ENCODE assay signal across 8 cellular contexts in the genomic region with DNA sequence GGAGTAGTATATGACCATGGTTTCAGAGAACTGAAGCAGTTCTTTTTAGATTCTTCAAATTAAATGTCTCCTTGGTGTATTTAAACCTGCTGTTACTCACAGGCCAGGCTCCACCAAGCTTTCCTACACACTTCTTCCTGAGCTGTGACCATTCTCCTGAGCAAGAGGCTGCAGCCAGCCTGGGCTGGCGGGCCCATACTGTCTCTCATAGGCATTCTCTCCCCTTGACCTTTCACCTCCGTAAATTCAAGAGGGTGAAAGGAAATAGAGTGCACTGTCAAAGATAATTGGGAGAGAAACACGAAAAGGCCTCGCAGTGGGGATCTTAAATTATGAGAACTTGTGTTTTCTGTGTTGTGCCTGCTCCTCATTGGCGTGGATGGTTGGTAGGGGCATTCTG. TPM values are rescaled to one million over a fixed set of nuclear protein-coding genes. Genes with fewer than 3 reads are reported as not detected.
DNase-seq lines count a peak whose midpoint lies in the region; ATAC-seq, FAIRE-seq and TF ChIP-seq lines count a peak whose summit lies in the region.

No MANE protein-coding gene starts in this region.

- H3K36me3 ChIP-seq in ascending aorta (peaks cover 5% of the 10 kb centered on the region in 2 donors), kidney (ENCODE audit: control insufficient read depth in 1 of 2, insufficient read depth in 2 of 2, low read length in 2 of 2) (peaks cover 3 to 4% of the 10 kb centered on the region in 2 donors), subcutaneous abdominal adipose tissue (ENCODE audit: control insufficient read depth in 5 of 5, insufficient read depth in 5 of 5, low read length in 5 of 5) (peaks cover 0 to 6% (median 5%) of the 10 kb centered on the region in 5 donors)

- H3K9me3 ChIP-seq in ascending aorta (no peaks in the 10 kb centered on the region), kidney (ENCODE audit: control insufficient read depth in 1 of 2, low read length in 2 of 2) (no peaks in the 10 kb centered on the region), subcutaneous abdominal adipose tissue (ENCODE audit: control insufficient read depth in 5 of 5, low read length in 5 of 5) (no peaks in the 10 kb centered on the region)

- H3K9me3 Mint-ChIP-seq in activated CD4-positive, alpha-beta T cell treated with anti-CD3 and anti-CD28 coated beads for 36 hours (ENCODE audit: low read depth) = no peaks in the 10 kb centered on the region

- peaks cover 40 to 60% of the 10 kb centered on the region in 2 donors for H3K4me1 ChIP-seq in ascending aorta
- peaks cover 47 to 60% of the 10 kb centered on the region in 2 donors for H3K4me1 ChIP-seq in kidney (ENCODE audit: control insufficient read depth in 1 of 2, insufficient read depth in 1 of 2, low read depth in 1 of 2, low read length in 2 of 2)
- peaks cover 27 to 80% (median 75%) of the 10 kb centered on the region in 5 donors for H3K4me1 ChIP-seq in subcutaneous abdominal adipose tissue (ENCODE audit: control insufficient read depth in 5 of 5, insufficient read depth in 5 of 5, low read length in 5 of 5)

- DNase-seq in activated CD4-positive, alpha-beta T cell treated with anti-CD3 and anti-CD28 coated beads for 36 hours = no peak
- no peak for DNase-seq in activated CD4-positive, alpha-beta T cell treated with anti-CD3 and anti-CD28 coated beads for 4 hours
- no peak for DNase-seq in ascending aorta (ENCODE audit: low spot score in 2 of 2)
- peak; percentile 11 for DNase-seq in kidney
- DNase-seq in NCI-H526 (lab: John Stamatoyannopoulos, UW) = no peak
- DNase-seq in NCI-H345 (lab: John Stamatoyannopoulos, UW) = no peak

- H3K4me3 Mint-ChIP-seq in activated CD4-positive, alpha-beta T cell treated with anti-CD3 and anti-CD28 coated beads for 36 hours = peak overlapping the region; percentile 92

- H3K27ac ChIP-seq in ascending aorta (peak overlapping the region; percentile 60 to 100), kidney (ENCODE audit: low read depth in 2 of 2, low read length in 2 of 2) (peak overlapping the region in 1 of 2 donors; percentile 56), subcutaneous abdominal adipose tissue (ENCODE audit: low read depth, low read length) (peak overlapping the region; percentile 97)

- peaks cover 58% of the 10 kb centered on the region for H3K36me3 Mint-ChIP-seq in activated CD4-positive, alpha-beta T cell treated with anti-CD3 and anti-CD28 coated beads for 36 hours (ENCODE audit: low read depth)

- no peak for FAIRE-seq in kidney (lab: Jason Lieb, UNC)

- H3K4me3 ChIP-seq in ascending aorta = peak overlapping the region; percentile 97 to 100
- peak overlapping the region; percentile 93 to 97 for H3K4me3 ChIP-seq in kidney (ENCODE audit: low read length in 2 of 2)
- H3K4me3 ChIP-seq in subcutaneous abdominal adipose tissue (ENCODE audit: low read depth in 1 of 5, low read length in 5 of 5) = peak overlapping the region; percentile 20 to 100 (median 92)

- CTCF ChIA-PET in activated CD4-positive, alpha-beta T cell treated with anti-CD3 and anti-CD28 coated beads for 36 hours (lab: Charles Lee) = interaction anchor here (1.1 kb wide), 1 partner anchor 46 kb away, joined by 7 read pairs; no protein-coding TSS in a partner anchor

- H3K27me3 ChIP-seq in ascending aorta (no peaks in the 10 kb centered on the region), subcutaneous abdominal adipose tissue (ENCODE audit: control insufficient read depth in 5 of 5, insufficient read depth in 4 of 5, low read length in 5 of 5) (no peaks in the 10 kb centered on the region)

- no peak for TF ChIP-seq CTCF in ascending aorta (IDR thresholded peaks at IDR 0.05)
- no peak for TF ChIP-seq CTCF in kidney (IDR thresholded peaks at IDR 0.05; ENCODE audit: borderline replicate concordance, extremely low read depth, insufficient read depth)

- intact Hi-C loops in activated CD4-positive, alpha-beta T cell treated with anti-CD3 and anti-CD28 coated beads for 36 hours (cut with DNase I, micrococcal nuclease) = loop anchor here in 1 of 2 experiments (5.0 kb wide), 1 partner anchor 87 kb away; no protein-coding TSS in a partner anchor
- intact Hi-C loops in ascending aorta (cut with DNase I) (loop anchor here (5.0 kb wide), 2 partner anchors 347 to 522 kb away; a partner anchor contains a TSS), kidney (cut with DNase I) (no loop called here)

- no peaks in the 10 kb centered on the region for H3K27me3 Mint-ChIP-seq in activated CD4-positive, alpha-beta T cell treated with anti-CD3 and anti-CD28 coated beads for 36 hours

- H3K9ac ChIP-seq in kidney (ENCODE audit: low read length in 2 of 2) (peak overlapping the region in 1 of 2 donors; percentile 87), subcutaneous abdominal adipose tissue (ENCODE audit: low read length in 5 of 5) (peak overlapping the region in 4 of 5 donors; percentile 9 to 66 (median 56))

- POLR2A ChIA-PET in activated CD4-positive, alpha-beta T cell treated with anti-CD3 and anti-CD28 coated beads for 36 hours (lab: Charles Lee) = interaction anchor here (1.8 kb wide), 1 partner anchor 17 kb away, joined by 5 read pairs; no protein-coding TSS in a partner anchor

- peak overlapping the region; percentile 93 for H3K27ac Mint-ChIP-seq in activated CD4-positive, alpha-beta T cell treated with anti-CD3 and anti-CD28 coated beads for 36 hours

- peaks cover 63% of the 10 kb centered on the region for H3K4me1 Mint-ChIP-seq in activated CD4-positive, alpha-beta T cell treated with anti-CD3 and anti-CD28 coated beads for 36 hours

- ATAC-seq in activated CD4-positive, alpha-beta T cell treated with anti-CD3 and anti-CD28 coated beads for 36 hours = no peak
- ATAC-seq in HG03175 (IDR thresholded peaks at IDR 0.05; ENCODE audit: unreplicated experiment) = no peak

RNA-seq across cellular contexts. Expression of a gene that starts 2.3 kb away (rescaled TPM):
- 100 to 1,000 TPM; 325 to 337 TPM for total RNA-seq in activated CD4-positive, alpha-beta T cell treated with anti-CD3 and anti-CD28 coated beads for 36 hours
- total RNA-seq in ascending aorta (447 TPM), kidney (383 TPM)
- 398 TPM for polyA plus RNA-seq in kidney (ENCODE audit: insufficient read depth, low read depth, low replicate concordance)

RNA-seq across cellular contexts. Expression of a gene that starts 18.3 kb away (rescaled TPM):
- total RNA-seq in activated CD4-positive, alpha-beta T cell treated with anti-CD3 and anti-CD28 coated beads for 36 hours = 10 to 100 TPM; 14.6 to 22.5 TPM
- total RNA-seq in ascending aorta (2.4 TPM), kidney (17.4 TPM)
- polyA plus RNA-seq in kidney (ENCODE audit: insufficient read depth, low read depth, low replicate concordance) = 17.6 TPM

RNA-seq across cellular contexts. Expression of a gene that starts 24.3 kb away (rescaled TPM):
- 10 to 100 TPM; 51.0 to 57.7 TPM for total RNA-seq in activated CD4-positive, alpha-beta T cell treated with anti-CD3 and anti-CD28 coated beads for 36 hours
- total RNA-seq in ascending aorta (23.6 TPM), kidney (37.8 TPM)
- 141 TPM for polyA plus RNA-seq in kidney (ENCODE audit: insufficient read depth, low read depth, low replicate concordance)

RNA-seq across cellular contexts. Expression of a gene that starts 55.3 kb away (rescaled TPM):
- 100 to 1,000 TPM; 196 to 270 TPM for total RNA-seq in activated CD4-positive, alpha-beta T cell treated with anti-CD3 and anti-CD28 coated beads for 36 hours
- total RNA-seq in ascending aorta (979 TPM), kidney (221 TPM)
- polyA plus RNA-seq in kidney (ENCODE audit: insufficient read depth, low read depth, low replicate concordance) = 410 TPM
